33 cellular contexts compared by ENCODE assay signal in genomic region chr5:96911139-96911538, GRCh38. TPM values are rescaled to one million over a fixed set of nuclear protein-coding genes. Genes with fewer than 3 reads are reported as not detected.
"Had no signal": no experiment of that assay in that cellular context is flagged by ENCODE, and none has a peak within 500 bp of the region (broad histone marks: within the 10 kb centered on the region; RNA-seq: fewer than 3 reads in every experiment).

No MANE protein-coding gene starts in this region.

- H3K27ac Mint-ChIP-seq: natural killer cell; nephron; neural progenitor cell; progenitor cell of endocrine pancreas; stimulated activated memory B cell treated with anti-CD40 and anti-IgM and Interleukin-4, amounts not matched to agents 10 μg/mL and 1 μg/mL and 100 μg/mL, for 72 hours; type B pancreatic cell had no signal

- H2AFZ ChIP-seq: neural progenitor cell, parathyroid adenoma had no signal

- H3K4me2 ChIP-seq: neural progenitor cell, smooth muscle cell had no signal

- H3K9ac ChIP-seq: neural progenitor cell, parathyroid adenoma had no signal

- H3K36me3 ChIP-seq: neural progenitor cell, ovary, right atrium auricular region had no signal

- H3K9me3 Mint-ChIP-seq: naive thymus-derived CD4-positive, alpha-beta T cell; natural killer cell; nephron; stimulated activated memory B cell treated with anti-CD40 and anti-IgM and Interleukin-4, amounts not matched to agents 10 μg/mL and 1 μg/mL and 100 μg/mL, for 72 hours; stimulated activated naive CD8-positive, alpha-beta T cell treated with anti-CD3 and anti-CD28 coated beads, Interleukin-15, amount 100 ng/mL, for 72 hours; type B pancreatic cell had no signal

- H3K36me3 Mint-ChIP-seq: neural progenitor cell, type B pancreatic cell had no signal

- H3K4me1 ChIP-seq: neural progenitor cell, parathyroid adenoma, right atrium auricular region, spleen, suprapubic skin, testis, tibial artery, transverse colon, vagina had no signal

- FAIRE-seq: urothelium cell line had no signal

- H3K27ac ChIP-seq: neural progenitor cell, ovary, parathyroid adenoma, right atrium auricular region, skin epidermis, spleen, suprapubic skin, testis, tibial artery, transverse colon, vagina had no signal

- H3K4me1 Mint-ChIP-seq: natural killer cell, nephron had no signal

- H3K9me3 ChIP-seq: ovary, right atrium auricular region, spleen, suprapubic skin, testis, tibial artery, transverse colon, vagina had no signal

- H3K4me3 ChIP-seq: neural progenitor cell, ovary, right atrium auricular region, skin epidermis, smooth muscle cell, spleen, suprapubic skin, testis, tibial artery, transverse colon, vagina had no signal

- H3K4me3 Mint-ChIP-seq: naive thymus-derived CD4-positive, alpha-beta T cell; natural killer cell; nephron; neural progenitor cell; stimulated activated memory B cell treated with anti-CD40 and anti-IgM and Interleukin-4, amounts not matched to agents 10 μg/mL and 1 μg/mL and 100 μg/mL, for 72 hours; stimulated activated naive CD8-positive, alpha-beta T cell treated with anti-CD3 and anti-CD28 coated beads, Interleukin-15, amount 100 ng/mL, for 72 hours; type B pancreatic cell had no signal

- DNase-seq: naive thymus-derived CD4-positive, alpha-beta T cell; natural killer cell; occipital lobe; ovary; posterior cingulate gyrus; retina; spleen; stimulated activated CD4-positive, alpha-beta T cell treated with anti-CD3 and anti-CD28 coated beads, Interleukin-12 subunit alpha, Interleukin-12 subunit beta, amount 100 ng/mL, for 4 hours; stimulated activated CD4-positive, alpha-beta T cell treated with anti-CD3 and anti-CD28 coated beads, Interleukin-1b, Interleukin-23, amount 100 ng/mL, for 48 hours; stimulated activated CD4-positive, alpha-beta T cell treated with anti-CD3 and anti-CD28 coated beads, Interleukin-4, amount 100 ng/mL, for 1 hour; stimulated activated CD4-positive, alpha-beta T cell treated with anti-CD3 and anti-CD28 coated beads, Interleukin-4, amount 100 ng/mL, for 4 hours; stimulated activated CD8-positive, alpha-beta memory T cell treated with anti-CD3 and anti-CD28 coated beads, Interleukin-4, amount 100 ng/mL, for 48 hours; stimulated activated naive CD4-positive, alpha-beta T cell; stimulated activated naive CD8-positive, alpha-beta T cell treated with anti-CD3 and anti-CD28 coated beads, Interleukin-15, amount 100 ng/mL, for 72 hours; stimulated activated naive CD8-positive, alpha-beta T cell treated with anti-CD3 and anti-CD28 coated beads, Interleukin-15, Interleukin-2, amounts not matched to agents 100 U/mL and 50 U/mL, for 24 hours; substantia nigra; testis; tibial artery; transverse colon had no signal

- H3K27me3 Mint-ChIP-seq: naive thymus-derived CD4-positive, alpha-beta T cell; progenitor cell of endocrine pancreas; stimulated activated memory B cell treated with anti-CD40 and anti-IgM and Interleukin-4, amounts not matched to agents 10 μg/mL and 1 μg/mL and 100 μg/mL, for 72 hours; stimulated activated naive CD8-positive, alpha-beta T cell treated with anti-CD3 and anti-CD28 coated beads, Interleukin-15, amount 100 ng/mL, for 72 hours; type B pancreatic cell had no signal

- H3K79me2 ChIP-seq: parathyroid adenoma had no signal

- ATAC-seq: naive thymus-derived CD4-positive, alpha-beta T cell; natural killer cell; sciatic nerve; stimulated activated memory B cell treated with anti-CD40 and anti-IgM and Interleukin-4, amounts not matched to agents 10 μg/mL and 1 μg/mL and 100 μg/mL, for 72 hours; stimulated activated naive CD8-positive, alpha-beta T cell treated with anti-CD3 and anti-CD28 coated beads, Interleukin-15, amount 100 ng/mL, for 72 hours; stimulated activated naive CD8-positive, alpha-beta T cell treated with anti-CD3 and anti-CD28 coated beads, Interleukin-15, Interleukin-2, amounts not matched to agents 100 U/mL and 50 U/mL, for 24 hours had no signal

- H3K27me3 ChIP-seq: neural progenitor cell, ovary, right atrium auricular region, spleen, suprapubic skin, testis, tibial artery, transverse colon, vagina had no signal

RNA-seq across cellular contexts. Expression of gene ERAP2, which starts 34.8 kb away (rescaled TPM):
- total RNA-seq: progenitor cell of endocrine pancreas had no signal
- polyA plus RNA-seq: neural cell, smooth muscle cell had no signal
